Comparison of ENCODE assay signal across 10 cellular contexts in the genomic region with DNA sequence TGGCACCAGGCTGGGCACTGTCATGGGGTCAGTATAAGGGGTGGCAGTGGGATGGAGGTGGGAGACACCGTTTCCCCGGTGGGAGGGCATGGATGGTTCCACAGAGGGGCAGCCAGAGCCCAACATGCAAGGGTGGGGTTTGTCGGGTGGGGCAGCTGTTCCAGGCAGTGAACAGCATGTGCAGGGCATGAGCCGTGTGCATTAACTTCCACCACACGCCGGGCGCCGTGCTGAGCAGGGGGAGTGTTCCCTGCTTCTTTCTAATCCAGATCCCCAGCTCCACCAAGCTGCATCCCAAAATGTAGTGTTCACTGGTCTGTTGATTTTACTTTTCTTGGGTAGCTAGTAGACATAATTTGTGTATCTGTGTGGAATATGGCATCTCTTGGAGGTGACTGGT. TPM values are rescaled to one million over a fixed set of nuclear protein-coding genes. Genes with fewer than 3 reads are reported as not detected.
"Had no signal": no experiment of that assay in that cellular context is flagged by ENCODE, and none has a peak within 500 bp of the region (broad histone marks: within the 10 kb centered on the region; RNA-seq: fewer than 3 reads in every experiment).

No MANE protein-coding gene starts in this region.

- H3K9me3 Mint-ChIP-seq: HFFc6 had no signal

- H2AFZ ChIP-seq: GM23248 had no signal

- H3K9me3 ChIP-seq: HAP-1 had no signal

- H3K4me3 ChIP-seq: GM23248, HAP-1 had no signal

- DNase-seq: GM23248, GOT3, H7, HFFc6, KBM-7 had no signal

- H3K9ac ChIP-seq: GM23248 had no signal

- H3K27ac Mint-ChIP-seq: HFFc6, IgD-negative memory B cell had no signal

- H3K27ac ChIP-seq: GM23248, HL-60 had no signal

- H3K4me1 ChIP-seq: HAP-1 had no signal

- H3K4me3 Mint-ChIP-seq: HFFc6, IgD-negative memory B cell had no signal

- H3K36me3 Mint-ChIP-seq: IgD-negative memory B cell had no signal

- H3K36me3 ChIP-seq: HAP-1 had no signal

RNA-seq across cellular contexts. Expression of gene ADRA2A, which starts 29.3 kb away (rescaled TPM):
- total RNA-seq: H4, HepG2, HFFc6 had no signal
- polyA plus RNA-seq: IgD-negative memory B cell had no signal
